ENCODE assay signal across 22 cellular contexts in genomic region chr10:113051456-113051855, GRCh38.
DNase-seq lines count a peak whose midpoint lies in the region; ATAC-seq and TF ChIP-seq lines count a peak whose summit lies in the region.
"Had no signal": no experiment of that assay in that cellular context is flagged by ENCODE, and none has a peak within 500 bp of the region (broad histone marks: within the 10 kb centered on the region; RNA-seq: fewer than 3 reads in every experiment).

No MANE protein-coding gene starts in this region.

- H3K27me3 ChIP-seq in DND-41 (ENCODE audit: insufficient read depth, low read length, poor library complexity) (no peaks in the 10 kb centered on the region), Panc1 (ENCODE audit: control insufficient read depth, insufficient read depth, low read length) (no peaks in the 10 kb centered on the region), smooth muscle cell (ENCODE audit: low read depth) (no peaks in the 10 kb centered on the region)
- H3K27me3 ChIP-seq: BE2C had no signal

- H3K9me3 ChIP-seq in DND-41 (ENCODE audit: insufficient read depth, low read length, severe bottlenecking) (no peaks in the 10 kb centered on the region), Panc1 (ENCODE audit: control insufficient read depth, insufficient read depth, low read depth, low read length) (no peaks in the 10 kb centered on the region), smooth muscle cell (replicated peaks; ENCODE audit: low read depth) (no peaks in the 10 kb centered on the region)
- H3K9me3 ChIP-seq: A549, BE2C had no signal

- H3K36me3 ChIP-seq in DND-41 (ENCODE audit: insufficient read depth, low read length) (no peaks in the 10 kb centered on the region), Panc1 (ENCODE audit: control insufficient read depth, insufficient read depth, low read length) (0 out of 2 replicates have a peak, but pooled peaks cover 3% of the 10 kb centered on the region), smooth muscle cell (ENCODE audit: low read depth) (no peaks in the 10 kb centered on the region)
- H3K36me3 ChIP-seq: BE2C had no signal

- peaks cover 38% of the 10 kb centered on the region for H3K79me2 ChIP-seq in DND-41 (ENCODE audit: insufficient read depth, low read length)
- peaks cover 69% of the 10 kb centered on the region for H3K79me2 ChIP-seq in smooth muscle cell (ENCODE audit: low read depth)

- CTCF ChIA-PET in Panc1 (lab: Charles Lee), result no interaction called here
- CTCF ChIA-PET in activated CD4-positive, alpha-beta memory T cell treated with anti-CD3 and anti-CD28 coated beads, Interleukin-2, amount 10 ng/mL, durations not matched to agents 7 days and 5 days (lab: Charles Lee), result no interaction called here

- POLR2A ChIA-PET in Panc1 (lab: Charles Lee), result no interaction called here
- POLR2A ChIA-PET in activated CD4-positive, alpha-beta memory T cell treated with anti-CD3 and anti-CD28 coated beads, Interleukin-2, amount 10 ng/mL, durations not matched to agents 7 days and 5 days (lab: Charles Lee), result no interaction called here

- H2AFZ ChIP-seq in DND-41 (ENCODE audit: low read depth, low read length), result no peak overlapping the region
- H2AFZ ChIP-seq in smooth muscle cell (ENCODE audit: low read depth), result no peak overlapping the region

- no peak for DNase-seq in DND-41
- DNase-seq in Panc1 (ENCODE audit: low read depth, low spot score), result no peak
- no peak for DNase-seq in coronary artery (ENCODE audit: low spot score)
- no peak for DNase-seq in smooth muscle cell (lab: John Stamatoyannopoulos, UW; ENCODE audit: unreplicated experiment)
- no peak for DNase-seq in activated CD4-positive, alpha-beta memory T cell treated with anti-CD3 and anti-CD28 coated beads, Interleukin-2, amount 10 ng/mL, durations not matched to agents 7 days and 5 days
- no peak for DNase-seq in RPMI8226
- no peak for DNase-seq in CD1c-positive myeloid dendritic cell (ENCODE audit: extremely low spot score)
- DNase-seq in HT-29 (ENCODE audit: low spot score), result no peak
- DNase-seq: BE2C, DMS153, H9, HFFc6, NCI-H1105 treated with DMSO at 0.1 percent for 48 hours, NCI-H1694 treated with DMSO at 0.1 percent for 48 hours, NCI-H2081 treated with DMSO at 0.1 percent for 48 hours, NCI-H2171 treated with DMSO at 0.1 percent for 48 hours, NCI-H446, NCI-H526, SHP77 had no signal

- in situ Hi-C loops in Panc1 (cut with HindIII; ENCODE audit: low pct_unique_long_range_greater_than_20kb, low sequenced_read_pairs), result no loop called here

- H3K4me1 ChIP-seq in DND-41 (ENCODE audit: insufficient read depth, low read length), result peaks cover 37% of the 10 kb centered on the region
- H3K4me1 ChIP-seq in Panc1 (ENCODE audit: control insufficient read depth, insufficient read depth, low read length), result peaks cover 89% of the 10 kb centered on the region
- peaks cover 72% of the 10 kb centered on the region for H3K4me1 ChIP-seq in smooth muscle cell (ENCODE audit: low read depth)

- H4K20me1 ChIP-seq in DND-41 (ENCODE audit: insufficient read depth, low read length), result peaks cover 6% of the 10 kb centered on the region; the same call in 1 of the 2 replicates
- H4K20me1 ChIP-seq in smooth muscle cell (ENCODE audit: low read depth), result peaks cover 33% of the 10 kb centered on the region

- intact Hi-C loops in Panc1 (cut with micrococcal nuclease; ENCODE audit: unreplicated experiment), result no loop called here

- H3F3A ChIP-seq in smooth muscle cell (ENCODE audit: low read depth), result peaks cover 21% of the 10 kb centered on the region

- H3K27ac Mint-ChIP-seq in activated CD4-positive, alpha-beta memory T cell treated with anti-CD3 and anti-CD28 coated beads, Interleukin-2, amount 10 ng/mL, durations not matched to agents 7 days and 5 days, result no peak overlapping the region
- H3K27ac Mint-ChIP-seq: HFFc6 had no signal

- TF ChIP-seq CTCF in DND-41 (IDR thresholded peaks at IDR 0.05; ENCODE audit: borderline replicate concordance, extremely low read depth, low read length, poor library complexity, severe bottlenecking), result no peak
- no peak for TF ChIP-seq CTCF in Panc1 (IDR thresholded peaks at IDR 0.05)
- TF ChIP-seq CTCF in coronary artery (IDR thresholded peaks at IDR 0.05), result no peak
- TF ChIP-seq CTCF in smooth muscle cell (IDR thresholded peaks at IDR 0.05; ENCODE audit: borderline replicate concordance, insufficient read depth, poor library complexity, severe bottlenecking), result no peak

- ATAC-seq in DND-41 (ENCODE audit: insufficient read depth, low read depth) (peak; percentile 41; the same call in 1 of the 3 replicates), Panc1 (no peak)

- H3K4me2 ChIP-seq in DND-41 (ENCODE audit: insufficient read depth, low read length) (peak overlapping the region; percentile 45), smooth muscle cell (peak overlapping the region; percentile 56)
- H3K4me2 ChIP-seq: A549, KMS-11 had no signal

- H3K4me1 Mint-ChIP-seq in activated CD4-positive, alpha-beta memory T cell treated with anti-CD3 and anti-CD28 coated beads, Interleukin-2, amount 10 ng/mL, durations not matched to agents 7 days and 5 days, result no peaks in the 10 kb centered on the region

- H3K36me3 Mint-ChIP-seq in activated CD4-positive, alpha-beta memory T cell treated with anti-CD3 and anti-CD28 coated beads, Interleukin-2, amount 10 ng/mL, durations not matched to agents 7 days and 5 days (ENCODE audit: low read depth), result no peaks in the 10 kb centered on the region
- H3K36me3 Mint-ChIP-seq: CD4-positive, alpha-beta memory T cell had no signal

- H3K9me3 Mint-ChIP-seq in activated CD4-positive, alpha-beta memory T cell treated with anti-CD3 and anti-CD28 coated beads, Interleukin-2, amount 10 ng/mL, durations not matched to agents 7 days and 5 days, result no peaks in the 10 kb centered on the region
- H3K9me3 Mint-ChIP-seq: H9, HFFc6 had no signal

- WGBS in smooth muscle cell (ENCODE audit: low lambda C conversion rate), result 28% methylated on average over 3 of the region's 3 CpGs

- peaks cover 16% of the 10 kb centered on the region for H3K27me3 Mint-ChIP-seq in activated CD4-positive, alpha-beta memory T cell treated with anti-CD3 and anti-CD28 coated beads, Interleukin-2, amount 10 ng/mL, durations not matched to agents 7 days and 5 days

- H3K9ac ChIP-seq in DND-41 (ENCODE audit: low read depth, low read length) (no peak overlapping the region), smooth muscle cell (ENCODE audit: low read depth) (peak overlapping the region; percentile 1)
- H3K9ac ChIP-seq: KMS-11 had no signal

- no peak overlapping the region for H3K4me3 Mint-ChIP-seq in activated CD4-positive, alpha-beta memory T cell treated with anti-CD3 and anti-CD28 coated beads, Interleukin-2, amount 10 ng/mL, durations not matched to agents 7 days and 5 days
- H3K4me3 Mint-ChIP-seq: H9, HFFc6 had no signal

- H3K4me3 ChIP-seq in DND-41 (ENCODE audit: low read depth in 1 of 2, low read length in 2 of 2) (no peak overlapping the region; a peak in 1 of 4 replicates), Panc1 (ENCODE audit: low read depth in 2 of 2, low read length in 2 of 2) (no peak overlapping the region), coronary artery (no peak overlapping the region), smooth muscle cell (no peak overlapping the region)
- H3K4me3 ChIP-seq: A549 had no signal

- TSS peak; percentile 2 for BruUV-seq in Panc1 (replicated peaks; lab: Mats Ljungman, UMichigan)

- H3K27ac ChIP-seq in DND-41 (ENCODE audit: low read length) (no peak overlapping the region; the same call in 1 of the 2 replicates), Panc1 (ENCODE audit: low read length) (peak overlapping the region; percentile 57), coronary artery (peak overlapping the region; percentile 64 to 86), smooth muscle cell (ENCODE audit: low read depth) (peak overlapping the region; percentile 44)
- H3K27ac ChIP-seq: KMS-11 had no signal
